ENCODE assay signal across 16 cellular contexts in the genomic region with DNA sequence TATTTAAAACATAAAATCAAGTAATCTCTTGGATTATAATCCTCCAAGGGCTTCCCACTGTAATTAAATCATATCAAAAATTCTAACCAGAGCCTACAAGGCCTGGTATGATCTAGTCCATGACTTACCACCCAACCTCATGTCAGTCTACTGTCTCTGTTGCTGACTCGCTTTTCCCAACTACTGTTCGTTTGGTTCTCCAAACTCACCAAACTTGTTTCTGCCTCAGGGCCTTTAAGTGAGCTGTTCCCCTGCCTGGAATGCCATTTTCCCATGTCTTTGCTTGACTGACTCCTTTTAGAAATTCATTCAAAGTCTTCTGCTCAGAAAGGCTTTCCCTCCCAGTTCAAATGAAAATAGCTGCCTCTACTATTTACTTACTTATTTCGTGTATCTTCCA.
"Had no signal": no experiment of that assay in that cellular context is flagged by ENCODE, and none has a peak within 500 bp of the region (broad histone marks: within the 10 kb centered on the region; RNA-seq: fewer than 3 reads in every experiment).

No MANE protein-coding gene starts in this region.

- H3K27ac Mint-ChIP-seq: activated naive CD4-positive, alpha-beta T cell treated with anti-CD3 and anti-CD28 coated beads, Interleukin-2, amount 50 U/mL, for 24 hours; dendritic cell treated with granulocyte-macrophage colony-stimulating factor and Interleukin-4, amounts not matched to agents 40 ng/mL and 50 ng/mL, for 4 days; effector memory CD8-positive, alpha-beta T cell; nephron progenitor cell; stimulated activated naive CD8-positive, alpha-beta T cell treated with anti-CD3 and anti-CD28 coated beads, Interleukin-15, Interleukin-2, amounts not matched to agents 100 ng/mL and 50 ng/mL, for 24 hours had no signal

- DNase-seq: activated CD4-positive, alpha-beta T cell treated with anti-CD3 and anti-CD28 coated beads, Interleukin-2, amount 50 U/mL, for 1 hour; activated CD4-positive, CD25-positive, alpha-beta regulatory T cell; activated effector memory CD4-positive, alpha-beta T cell treated with Interleukin-2 at 50 U/mL for 16 hours; body of pancreas; effector memory CD8-positive, alpha-beta T cell; erythroblast; left ventricle myocardium inferior; mesenchymal stem cell; nephron progenitor cell; stimulated activated CD4-positive, alpha-beta T cell treated with anti-CD3 and anti-CD28 coated beads, Interleukin-4, amount 100 ng/mL, for 1 hour; stimulated activated CD8-positive, alpha-beta memory T cell treated with anti-CD3 and anti-CD28 coated beads, Interleukin-4, amount 100 ng/mL, for 48 hours; T-helper 2 cell; upper lobe of right lung had no signal

- H3K27ac ChIP-seq: body of pancreas, left ventricle myocardium inferior, upper lobe of right lung had no signal

- H3K9me3 ChIP-seq: body of pancreas, upper lobe of right lung had no signal

- H3K36me3 ChIP-seq: left ventricle myocardium inferior, upper lobe of right lung had no signal

- H3K4me3 ChIP-seq: body of pancreas, left ventricle myocardium inferior, upper lobe of right lung had no signal

- H3K9me3 Mint-ChIP-seq: activated naive CD4-positive, alpha-beta T cell treated with anti-CD3 and anti-CD28 coated beads, Interleukin-2, amount 50 U/mL, for 24 hours; dendritic cell treated with granulocyte-macrophage colony-stimulating factor and Interleukin-4, amounts not matched to agents 40 ng/mL and 50 ng/mL, for 4 days; nephron progenitor cell; stimulated activated naive CD8-positive, alpha-beta T cell treated with anti-CD3 and anti-CD28 coated beads, Interleukin-15, Interleukin-2, amounts not matched to agents 100 ng/mL and 50 ng/mL, for 24 hours had no signal

- H3K4me1 Mint-ChIP-seq: activated naive CD4-positive, alpha-beta T cell treated with anti-CD3 and anti-CD28 coated beads, Interleukin-2, amount 50 U/mL, for 24 hours had no signal

- H3K4me3 Mint-ChIP-seq: activated naive CD4-positive, alpha-beta T cell treated with anti-CD3 and anti-CD28 coated beads, Interleukin-2, amount 50 U/mL, for 24 hours; dendritic cell treated with granulocyte-macrophage colony-stimulating factor and Interleukin-4, amounts not matched to agents 40 ng/mL and 50 ng/mL, for 4 days; effector memory CD8-positive, alpha-beta T cell; nephron progenitor cell; stimulated activated naive CD8-positive, alpha-beta T cell treated with anti-CD3 and anti-CD28 coated beads, Interleukin-15, Interleukin-2, amounts not matched to agents 100 ng/mL and 50 ng/mL, for 24 hours had no signal

- H3K36me3 Mint-ChIP-seq: activated naive CD4-positive, alpha-beta T cell treated with anti-CD3 and anti-CD28 coated beads, Interleukin-2, amount 50 U/mL, for 24 hours had no signal

- ATAC-seq: body of pancreas; effector memory CD8-positive, alpha-beta T cell; upper lobe of right lung had no signal

- H3K27me3 Mint-ChIP-seq: activated naive CD4-positive, alpha-beta T cell treated with anti-CD3 and anti-CD28 coated beads, Interleukin-2, amount 50 U/mL, for 24 hours; effector memory CD8-positive, alpha-beta T cell; stimulated activated naive CD8-positive, alpha-beta T cell treated with anti-CD3 and anti-CD28 coated beads, Interleukin-15, Interleukin-2, amounts not matched to agents 100 ng/mL and 50 ng/mL, for 24 hours had no signal

- H3K4me1 ChIP-seq: body of pancreas, left ventricle myocardium inferior, upper lobe of right lung had no signal

- H3K27me3 ChIP-seq: body of pancreas, upper lobe of right lung had no signal
